In genomic region chr19:14073232-14073924, GRCh38 we compare ENCODE assay signal across 8 cellular contexts. TPM values are rescaled to one million over a fixed set of nuclear protein-coding genes. Genes with fewer than 3 reads are reported as not detected.
DNase-seq lines count a peak whose midpoint lies in the region; ATAC-seq, FAIRE-seq and TF ChIP-seq lines count a peak whose summit lies in the region.

No MANE protein-coding gene starts in this region.

- CTCF ChIA-PET in endothelial cell of umbilical vein (lab: Charles Lee) = interaction anchor here (0.6 to 6.6 kb wide), 18 partner anchors 9 to 275 kb away, joined by 3 to 74 read pairs (median 6); partner anchors contain the start of genes ASF1B, IL27RA and NANOS3

- H3K9me1 ChIP-seq in endothelial cell of umbilical vein (replicated peaks; ENCODE audit: control insufficient read depth, extremely low read depth, insufficient read depth, low read length) = no peaks in the 10 kb centered on the region

- no peaks in the 10 kb centered on the region for H3K27me3 ChIP-seq in endothelial cell of umbilical vein (ENCODE audit: control insufficient read depth in 2 of 2, insufficient read depth in 2 of 2, low read length in 2 of 2)

- H3K27ac ChIP-seq in endothelial cell of umbilical vein (ENCODE audit: insufficient read depth, low read depth, low read length) = no peak overlapping the region

- no peak for TF ChIP-seq POLR2A in endothelial cell of umbilical vein (IDR thresholded peaks at IDR 0.05; ENCODE audit: low read depth, low read length)

- intact Hi-C loops in endothelial cell of umbilical vein (cut with micrococcal nuclease) = loop anchor here (1.0 to 5.0 kb wide), 3 partner anchors 41 to 286 kb away; partner anchors contain the start of gene ASF1B

- H3K4me2 ChIP-seq in endothelial cell of umbilical vein (ENCODE audit: insufficient read depth, low read length) = peak overlapping the region; percentile 79

- peak overlapping the region; percentile 3 for H3K9ac ChIP-seq in endothelial cell of umbilical vein (replicated peaks; ENCODE audit: extremely low read depth, insufficient read depth, low read length)

- POLR2A ChIA-PET in endothelial cell of umbilical vein (lab: Charles Lee) = no interaction called here

- H3K36me3 ChIP-seq in endothelial cell of umbilical vein (ENCODE audit: control insufficient read depth in 2 of 2, extremely low read depth in 1 of 2, insufficient read depth in 2 of 2, low read length in 2 of 2) = no peaks in the 10 kb centered on the region

- H2AFZ ChIP-seq in endothelial cell of umbilical vein (ENCODE audit: low read depth, low read length) = peak overlapping the region; percentile 86

- peaks cover 26% of the 10 kb centered on the region for H3K4me1 ChIP-seq in endothelial cell of umbilical vein (ENCODE audit: control insufficient read depth, extremely low read depth, insufficient read depth, low read length)

- peak overlapping the region; percentile 29 to 61 (median 43) for H3K4me3 ChIP-seq in endothelial cell of umbilical vein (replicated peaks in 1 of 3; ENCODE audit: insufficient read depth in 1 of 3, low read depth in 1 of 3, low read length in 3 of 3)

- ATAC-seq in HG03066 (IDR thresholded peaks at IDR 0.05; ENCODE audit: low read depth, unreplicated experiment) = peak; percentile 47

- BruUV-seq in endothelial cell of umbilical vein (replicated peaks; lab: Mats Ljungman, UMichigan) = no TSS peak

- peak; percentile 60 to 77 for DNase-seq in NCI-H524 (lab: John Stamatoyannopoulos, UW)
- no peak for DNase-seq in NCI-H524 treated with DMSO at 0.1 percent for 48 hours (lab: John Stamatoyannopoulos, UW)
- peak; percentile 76 for DNase-seq in NCI-H774 (lab: John Stamatoyannopoulos, UW)
- DNase-seq in activated CD8-positive, alpha-beta memory T cell treated with anti-CD3 and anti-CD28 coated beads, Interleukin-2, amount 50 U/mL, for 48 hours = peak; percentile 89
- DNase-seq in endothelial cell of umbilical vein (ENCODE audit: low read depth, low spot score) = peak; percentile 59
- DNase-seq in middle frontal gyrus (ENCODE audit: extremely low spot score, low spot score) = peak; percentile 68
- peak; percentile 52 to 61 for DNase-seq in stimulated activated CD8-positive, alpha-beta memory T cell treated with anti-CD3 and anti-CD28 coated beads, Interleukin-2, amount 100 ng/mL, for 1 hour (ENCODE audit: low read depth in 2 of 2)

- FAIRE-seq in endothelial cell of umbilical vein (lab: Jason Lieb, UNC) = peak; percentile 69

- dilution Hi-C loops in endothelial cell of umbilical vein (cut with MboI; ENCODE audit: extremely low pct_ligation_motif_present, low sequenced_read_pairs) = no loop called here

- H4K20me1 ChIP-seq in endothelial cell of umbilical vein (replicated peaks; ENCODE audit: control insufficient read depth, extremely low read depth, insufficient read depth, low read length) = no peaks in the 10 kb centered on the region

- no peaks in the 10 kb centered on the region for H3K9me3 ChIP-seq in endothelial cell of umbilical vein (replicated peaks; ENCODE audit: control insufficient read depth, insufficient read depth, low read length)

- peak; percentile 35 to 60 for TF ChIP-seq CTCF in endothelial cell of umbilical vein (IDR thresholded peaks at IDR 0.05; ENCODE audit: extremely low read depth in 1 of 2, insufficient read depth in 1 of 2, low read depth in 1 of 2, low read length in 2 of 2)

- H3K79me2 ChIP-seq in endothelial cell of umbilical vein (ENCODE audit: control insufficient read depth, insufficient read depth, low read length) = no peaks in the 10 kb centered on the region

TF ChIP-seq in endothelial cell of umbilical vein, 7 proteins besides CTCF, POLR2A, EP300 and RAD21:
- no peak for TF ChIP-seq POLR2AphosphoS5 (IDR thresholded peaks at IDR 0.05; ENCODE audit: insufficient read depth, low read depth, low read length)
- TF ChIP-seq JUN (IDR thresholded peaks at IDR 0.05; ENCODE audit: borderline replicate concordance, insufficient read depth, insufficient read length, low read depth) = no peak
- no peak for TF ChIP-seq GATA2 (IDR thresholded peaks at IDR 0.05; ENCODE audit: insufficient read depth, insufficient read length, low read depth, low read length)
- TF ChIP-seq EZH2 (IDR thresholded peaks at IDR 0.05; ENCODE audit: borderline replicate concordance, low read depth, low read length, severe bottlenecking) = no peak
- no peak for TF ChIP-seq MAX (IDR thresholded peaks at IDR 0.05; ENCODE audit: insufficient read depth, insufficient read length)
- TF ChIP-seq MYC (IDR thresholded peaks at IDR 0.05; ENCODE audit: low read depth, low read length) = no peak
- no peak for TF ChIP-seq FOS (IDR thresholded peaks at IDR 0.05; ENCODE audit: borderline replicate concordance, insufficient read depth, low read length)

RNA-seq across cellular contexts. Expression of gene MISP3, which starts 0.8 kb away (rescaled TPM):
- 0.31 TPM in 1 of 2 replicates, not detected in the other for total RNA-seq in endothelial cell of umbilical vein
- 0.25 and 0.26 TPM in 2 replicates for polyA plus RNA-seq in endothelial cell of umbilical vein
- 0.13 and 0.41 TPM in 2 replicates for polyA plus RNA-seq in endothelial cell of umbilical vein (2011; cell fraction: cytosol; rRNA removed)
- polyA plus RNA-seq in endothelial cell of umbilical vein (2011; cell fraction: nucleus; rRNA removed) = 0.13 and 0.14 TPM in 2 replicates
- polyA plus RNA-seq in endothelial cell of umbilical vein (2012) = 0.39 and 0.68 TPM in 2 replicates
- polyA minus RNA-seq in endothelial cell of umbilical vein = 0.11 and 0.19 TPM in 2 replicates
- polyA minus RNA-seq in endothelial cell of umbilical vein (2011; cell fraction: cytosol; rRNA and poly(A)+ RNA removed) = not detected
- not detected in 2 replicates for polyA minus RNA-seq in endothelial cell of umbilical vein (2011; cell fraction: nucleus; rRNA and poly(A)+ RNA removed)

RNA-seq across cellular contexts. Expression of gene PALM3, which starts 11.5 kb away (rescaled TPM):
- 0.31 TPM in 1 of 2 replicates, not detected in the other for total RNA-seq in endothelial cell of umbilical vein
- polyA plus RNA-seq in endothelial cell of umbilical vein = 0.08 TPM in 2 replicates
- polyA plus RNA-seq in endothelial cell of umbilical vein (2011; cell fraction: cytosol; rRNA removed) = 0.03 and 0.06 TPM in 2 replicates
- polyA plus RNA-seq in endothelial cell of umbilical vein (2011; cell fraction: nucleus; rRNA removed) = not detected in 2 replicates
- 0.28 TPM in 1 of 2 replicates, not detected in the other for polyA plus RNA-seq in endothelial cell of umbilical vein (2012)
- polyA minus RNA-seq in endothelial cell of umbilical vein = not detected in 2 replicates
- not detected for polyA minus RNA-seq in endothelial cell of umbilical vein (2011; cell fraction: cytosol; rRNA and poly(A)+ RNA removed)
- not detected in 2 replicates for polyA minus RNA-seq in endothelial cell of umbilical vein (2011; cell fraction: nucleus; rRNA and poly(A)+ RNA removed)

RNA-seq across cellular contexts. Expression of gene C19orf67, which starts 12.2 kb away (rescaled TPM):
- total RNA-seq in endothelial cell of umbilical vein = 0.55 TPM in 1 of 2 replicates, not detected in the other
- polyA plus RNA-seq in endothelial cell of umbilical vein = not detected in 2 replicates
- polyA plus RNA-seq in endothelial cell of umbilical vein (2011; cell fraction: cytosol; rRNA removed) = not detected in 2 replicates
- not detected in 2 replicates for polyA plus RNA-seq in endothelial cell of umbilical vein (2011; cell fraction: nucleus; rRNA removed)
- not detected in 2 replicates for polyA plus RNA-seq in endothelial cell of umbilical vein (2012)
- polyA minus RNA-seq in endothelial cell of umbilical vein = 0.40 TPM in 1 of 2 replicates, not detected in the other
- polyA minus RNA-seq in endothelial cell of umbilical vein (2011; cell fraction: cytosol; rRNA and poly(A)+ RNA removed) = not detected
- polyA minus RNA-seq in endothelial cell of umbilical vein (2011; cell fraction: nucleus; rRNA and poly(A)+ RNA removed) = not detected in 2 replicates

RNA-seq across cellular contexts. Expression of gene SAMD1, which starts 17.2 kb away (rescaled TPM):
- 35.2 and 35.9 TPM in 2 replicates for total RNA-seq in endothelial cell of umbilical vein
- polyA plus RNA-seq in endothelial cell of umbilical vein = 13.8 and 14.1 TPM in 2 replicates
- 11.0 and 14.1 TPM in 2 replicates for polyA plus RNA-seq in endothelial cell of umbilical vein (2011; cell fraction: cytosol; rRNA removed)
- polyA plus RNA-seq in endothelial cell of umbilical vein (2011; cell fraction: nucleus; rRNA removed) = 21.4 and 22.8 TPM in 2 replicates
- polyA plus RNA-seq in endothelial cell of umbilical vein (2012) = 18.1 and 27.6 TPM in 2 replicates
- 6.2 and 7.8 TPM in 2 replicates for polyA minus RNA-seq in endothelial cell of umbilical vein
- polyA minus RNA-seq in endothelial cell of umbilical vein (2011; cell fraction: cytosol; rRNA and poly(A)+ RNA removed) = 39.2 TPM
- 1.5 and 4.2 TPM in 2 replicates for polyA minus RNA-seq in endothelial cell of umbilical vein (2011; cell fraction: nucleus; rRNA and poly(A)+ RNA removed)

RNA-seq across cellular contexts. Expression of gene IL27RA, which starts 41.8 kb away (rescaled TPM):
- 3.7 and 4.5 TPM in 2 replicates for total RNA-seq in endothelial cell of umbilical vein
- polyA plus RNA-seq in endothelial cell of umbilical vein = 1.6 and 1.8 TPM in 2 replicates
- polyA plus RNA-seq in endothelial cell of umbilical vein (2011; cell fraction: cytosol; rRNA removed) = 1.6 and 1.9 TPM in 2 replicates
- polyA plus RNA-seq in endothelial cell of umbilical vein (2011; cell fraction: nucleus; rRNA removed) = 0.86 and 1.1 TPM in 2 replicates
- 2.1 and 2.4 TPM in 2 replicates for polyA plus RNA-seq in endothelial cell of umbilical vein (2012)
- 1.1 and 1.8 TPM in 2 replicates for polyA minus RNA-seq in endothelial cell of umbilical vein
- polyA minus RNA-seq in endothelial cell of umbilical vein (2011; cell fraction: cytosol; rRNA and poly(A)+ RNA removed) = 8.2 TPM
- polyA minus RNA-seq in endothelial cell of umbilical vein (2011; cell fraction: nucleus; rRNA and poly(A)+ RNA removed) = 0.14 and 0.38 TPM in 2 replicates
